In the genomic region with DNA sequence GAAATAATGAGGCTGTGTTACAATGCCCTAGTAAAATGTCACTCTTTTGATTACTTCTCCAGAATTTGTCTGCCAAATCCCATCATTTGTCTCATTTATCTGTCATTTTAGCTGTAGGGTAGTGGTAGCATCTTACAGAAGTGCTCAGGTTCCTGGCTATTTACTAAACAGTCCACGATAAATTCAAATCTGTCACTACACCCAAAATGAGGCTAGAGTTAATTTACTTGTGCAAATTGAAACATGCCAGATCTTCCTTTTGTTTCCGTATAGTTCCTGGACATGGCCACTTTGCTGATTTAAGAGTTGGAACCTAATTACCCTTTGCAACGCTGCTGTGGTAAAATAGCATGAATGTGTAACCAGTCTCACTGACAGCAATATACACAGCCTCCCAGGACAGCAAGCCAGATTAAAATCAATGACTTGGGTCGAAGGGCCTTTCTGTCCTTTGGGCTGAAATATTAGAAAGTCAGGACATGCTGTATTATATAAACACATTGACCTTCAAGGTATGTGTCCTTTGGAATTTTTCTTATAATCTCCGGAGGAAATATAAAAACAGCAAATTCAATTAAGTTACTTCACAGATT, we compare ENCODE assay signal across 1 cellular context.
TF ChIP-seq lines count a peak whose summit lies in the region.

No MANE protein-coding gene starts in this region.

TF ChIP-seq in GM23338, 12 proteins besides CTCF, POLR2A, EP300 and RAD21 (continued from another document):
- TF ChIP-seq, protein P1, sequence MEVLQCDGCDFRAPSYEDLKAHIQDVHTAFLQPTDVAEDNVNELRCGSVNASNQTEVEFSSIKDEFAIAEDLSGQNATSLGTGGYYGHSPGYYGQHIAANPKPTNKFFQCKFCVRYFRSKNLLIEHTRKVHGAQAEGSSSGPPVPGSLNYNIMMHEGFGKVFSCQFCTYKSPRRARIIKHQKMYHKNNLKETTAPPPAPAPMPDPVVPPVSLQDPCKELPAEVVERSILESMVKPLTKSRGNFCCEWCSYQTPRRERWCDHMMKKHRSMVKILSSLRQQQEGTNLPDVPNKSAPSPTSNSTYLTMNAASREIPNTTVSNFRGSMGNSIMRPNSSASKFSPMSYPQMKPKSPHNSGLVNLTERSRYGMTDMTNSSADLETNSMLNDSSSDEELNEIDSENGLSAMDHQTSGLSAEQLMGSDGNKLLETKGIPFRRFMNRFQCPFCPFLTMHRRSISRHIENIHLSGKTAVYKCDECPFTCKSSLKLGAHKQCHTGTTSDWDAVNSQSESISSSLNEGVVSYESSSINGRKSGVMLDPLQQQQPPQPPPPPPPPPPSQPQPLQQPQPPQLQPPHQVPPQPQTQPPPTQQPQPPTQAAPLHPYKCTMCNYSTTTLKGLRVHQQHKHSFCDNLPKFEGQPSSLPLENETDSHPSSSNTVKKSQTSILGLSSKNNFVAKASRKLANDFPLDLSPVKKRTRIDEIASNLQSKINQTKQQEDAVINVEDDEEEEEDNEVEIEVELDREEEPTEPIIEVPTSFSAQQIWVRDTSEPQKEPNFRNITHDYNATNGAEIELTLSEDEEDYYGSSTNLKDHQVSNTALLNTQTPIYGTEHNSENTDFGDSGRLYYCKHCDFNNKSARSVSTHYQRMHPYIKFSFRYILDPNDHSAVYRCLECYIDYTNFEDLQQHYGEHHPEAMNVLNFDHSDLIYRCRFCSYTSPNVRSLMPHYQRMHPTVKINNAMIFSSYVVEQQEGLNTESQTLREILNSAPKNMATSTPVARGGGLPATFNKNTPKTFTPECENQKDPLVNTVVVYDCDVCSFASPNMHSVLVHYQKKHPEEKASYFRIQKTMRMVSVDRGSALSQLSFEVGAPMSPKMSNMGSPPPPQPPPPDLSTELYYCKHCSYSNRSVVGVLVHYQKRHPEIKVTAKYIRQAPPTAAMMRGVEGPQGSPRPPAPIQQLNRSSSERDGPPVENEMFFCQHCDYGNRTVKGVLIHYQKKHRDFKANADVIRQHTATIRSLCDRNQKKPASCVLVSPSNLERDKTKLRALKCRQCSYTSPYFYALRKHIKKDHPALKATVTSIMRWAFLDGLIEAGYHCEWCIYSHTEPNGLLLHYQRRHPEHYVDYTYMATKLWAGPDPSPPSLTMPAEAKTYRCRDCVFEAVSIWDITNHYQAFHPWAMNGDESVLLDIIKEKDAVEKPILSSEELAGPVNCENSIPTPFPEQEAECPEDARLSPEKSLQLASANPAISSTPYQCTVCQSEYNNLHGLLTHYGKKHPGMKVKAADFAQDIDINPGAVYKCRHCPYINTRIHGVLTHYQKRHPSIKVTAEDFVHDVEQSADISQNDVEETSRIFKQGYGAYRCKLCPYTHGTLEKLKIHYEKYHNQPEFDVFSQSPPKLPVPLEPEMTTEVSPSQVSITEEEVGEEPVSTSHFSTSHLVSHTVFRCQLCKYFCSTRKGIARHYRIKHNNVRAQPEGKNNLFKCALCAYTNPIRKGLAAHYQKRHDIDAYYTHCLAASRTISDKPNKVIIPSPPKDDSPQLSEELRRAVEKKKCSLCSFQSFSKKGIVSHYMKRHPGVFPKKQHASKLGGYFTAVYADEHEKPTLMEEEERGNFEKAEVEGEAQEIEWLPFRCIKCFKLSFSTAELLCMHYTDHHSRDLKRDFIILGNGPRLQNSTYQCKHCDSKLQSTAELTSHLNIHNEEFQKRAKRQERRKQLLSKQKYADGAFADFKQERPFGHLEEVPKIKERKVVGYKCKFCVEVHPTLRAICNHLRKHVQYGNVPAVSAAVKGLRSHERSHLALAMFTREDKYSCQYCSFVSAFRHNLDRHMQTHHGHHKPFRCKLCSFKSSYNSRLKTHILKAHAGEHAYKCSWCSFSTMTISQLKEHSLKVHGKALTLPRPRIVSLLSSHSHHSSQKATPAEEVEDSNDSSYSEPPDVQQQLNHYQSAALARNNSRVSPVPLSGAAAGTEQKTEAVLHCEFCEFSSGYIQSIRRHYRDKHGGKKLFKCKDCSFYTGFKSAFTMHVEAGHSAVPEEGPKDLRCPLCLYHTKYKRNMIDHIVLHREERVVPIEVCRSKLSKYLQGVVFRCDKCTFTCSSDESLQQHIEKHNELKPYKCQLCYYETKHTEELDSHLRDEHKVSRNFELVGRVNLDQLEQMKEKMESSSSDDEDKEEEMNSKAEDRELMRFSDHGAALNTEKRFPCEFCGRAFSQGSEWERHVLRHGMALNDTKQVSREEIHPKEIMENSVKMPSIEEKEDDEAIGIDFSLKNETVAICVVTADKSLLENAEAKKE (CRISPR knock-in tag; IDR thresholded peaks at IDR 0.05), result no peak
- no peak for TF ChIP-seq NANOG (IDR thresholded peaks at IDR 0.05; ENCODE audit: borderline replicate concordance)
- TF ChIP-seq STAT1 (IDR thresholded peaks at IDR 0.05; ENCODE audit: unreplicated experiment), result no peak
